ENCODE assay signal across 10 cellular contexts in the genomic region with DNA sequence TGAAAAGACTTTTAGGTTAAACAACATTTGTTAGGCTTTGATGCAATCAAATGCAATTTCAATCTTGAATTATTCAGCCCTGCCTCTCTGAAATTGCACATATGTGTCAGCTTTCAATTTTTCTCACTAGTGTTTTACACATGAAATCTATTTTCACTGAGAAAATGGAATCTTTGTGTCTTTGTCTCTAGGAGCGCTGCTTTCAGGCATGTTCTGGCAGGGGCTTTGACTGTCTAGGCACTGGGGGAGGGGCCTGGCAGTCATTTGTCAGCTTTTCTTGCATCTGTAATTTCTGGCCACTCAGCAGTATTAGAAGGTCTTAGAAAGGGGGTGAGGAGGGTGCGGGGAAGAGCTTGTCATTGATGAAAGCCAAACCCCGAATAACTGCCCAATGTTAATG.
DNase-seq lines count a peak whose midpoint lies in the region; ATAC-seq lines count a peak whose summit lies in the region.
"Had no signal": no experiment of that assay in that cellular context is flagged by ENCODE, and none has a peak within 500 bp of the region (broad histone marks: within the 10 kb centered on the region; RNA-seq: fewer than 3 reads in every experiment).

No MANE protein-coding gene starts in this region.

- no peak overlapping the region for H3K4me3 Mint-ChIP-seq in activated CD4-positive, alpha-beta T cell treated with anti-CD3 and anti-CD28 coated beads, Interleukin-2, amount 10 ng/mL, durations not matched to agents 24 days and 14 days

- H3K27ac Mint-ChIP-seq in activated CD4-positive, alpha-beta T cell treated with anti-CD3 and anti-CD28 coated beads, Interleukin-2, amount 10 ng/mL, durations not matched to agents 24 days and 14 days, result peak overlapping the region; percentile 57

- no peak for DNase-seq in activated CD4-positive, alpha-beta T cell treated with anti-CD3 and anti-CD28 coated beads, Interleukin-2, amount 10 ng/mL, durations not matched to agents 24 days and 14 days
- no peak for DNase-seq in activated CD4-positive, alpha-beta T cell treated with anti-CD3 and anti-CD28 coated beads, Interleukin-2, amount 50 U/mL, for 1 hour
- DNase-seq in UCSD-AML1 (lab: John Stamatoyannopoulos, UW; ENCODE audit: unreplicated experiment) (peak; percentile 3), hypothalamus (lab: John Stamatoyannopoulos, UW) (peak in 33 of 51 donors; percentile 4 to 73 (median 38)), sciatic nerve (ENCODE audit: low spot score) (no peak), HPDE6-E6E7 (ENCODE audit: extremely low spot score) (no peak), DMS79 (lab: John Stamatoyannopoulos, UW) (no peak)
- DNase-seq: adrenal gland, GOT3 had no signal

- no peaks in the 10 kb centered on the region for H3K27me3 Mint-ChIP-seq in activated CD4-positive, alpha-beta T cell treated with anti-CD3 and anti-CD28 coated beads, Interleukin-2, amount 10 ng/mL, durations not matched to agents 24 days and 14 days

- intact Hi-C loops in activated CD4-positive, alpha-beta T cell treated with anti-CD3 and anti-CD28 coated beads, Interleukin-2, amount 10 ng/mL, durations not matched to agents 24 days and 14 days (cut with micrococcal nuclease), result no loop called here
- intact Hi-C loops in sciatic nerve (cut with DNase I), result no loop called here

- H3K9me3 Mint-ChIP-seq in activated CD4-positive, alpha-beta T cell treated with anti-CD3 and anti-CD28 coated beads, Interleukin-2, amount 10 ng/mL, durations not matched to agents 24 days and 14 days, result no peaks in the 10 kb centered on the region

- H3K4me1 Mint-ChIP-seq in activated CD4-positive, alpha-beta T cell treated with anti-CD3 and anti-CD28 coated beads, Interleukin-2, amount 10 ng/mL, durations not matched to agents 24 days and 14 days, result peaks cover 44% of the 10 kb centered on the region

- peaks cover 49% of the 10 kb centered on the region for H3K36me3 Mint-ChIP-seq in activated CD4-positive, alpha-beta T cell treated with anti-CD3 and anti-CD28 coated beads, Interleukin-2, amount 10 ng/mL, durations not matched to agents 24 days and 14 days (ENCODE audit: low read depth)

- ATAC-seq in sciatic nerve (peak; percentile 59), GM19467 (IDR thresholded peaks at IDR 0.05; ENCODE audit: unreplicated experiment) (no peak)

Comparison
In these comparisons a context has a peak if more than half of its experiments do, and no peak if none do; other contexts are left out.
1. DNase-seq: peak in UCSD-AML1 (single experiment) and hypothalamus (33 of 51); none in activated CD4-positive, alpha-beta T cell treated with anti-CD3 and anti-CD28 coated beads, Interleukin-2, amount 10 ng/mL, durations not matched to agents 24 days and 14 days (single experiment), activated CD4-positive, alpha-beta T cell treated with anti-CD3 and anti-CD28 coated beads, Interleukin-2, amount 50 U/mL, for 1 hour (single experiment), sciatic nerve (single experiment), HPDE6-E6E7 (single experiment) and DMS79 (single experiment).